20 cellular contexts compared by ENCODE assay signal in the genomic region with DNA sequence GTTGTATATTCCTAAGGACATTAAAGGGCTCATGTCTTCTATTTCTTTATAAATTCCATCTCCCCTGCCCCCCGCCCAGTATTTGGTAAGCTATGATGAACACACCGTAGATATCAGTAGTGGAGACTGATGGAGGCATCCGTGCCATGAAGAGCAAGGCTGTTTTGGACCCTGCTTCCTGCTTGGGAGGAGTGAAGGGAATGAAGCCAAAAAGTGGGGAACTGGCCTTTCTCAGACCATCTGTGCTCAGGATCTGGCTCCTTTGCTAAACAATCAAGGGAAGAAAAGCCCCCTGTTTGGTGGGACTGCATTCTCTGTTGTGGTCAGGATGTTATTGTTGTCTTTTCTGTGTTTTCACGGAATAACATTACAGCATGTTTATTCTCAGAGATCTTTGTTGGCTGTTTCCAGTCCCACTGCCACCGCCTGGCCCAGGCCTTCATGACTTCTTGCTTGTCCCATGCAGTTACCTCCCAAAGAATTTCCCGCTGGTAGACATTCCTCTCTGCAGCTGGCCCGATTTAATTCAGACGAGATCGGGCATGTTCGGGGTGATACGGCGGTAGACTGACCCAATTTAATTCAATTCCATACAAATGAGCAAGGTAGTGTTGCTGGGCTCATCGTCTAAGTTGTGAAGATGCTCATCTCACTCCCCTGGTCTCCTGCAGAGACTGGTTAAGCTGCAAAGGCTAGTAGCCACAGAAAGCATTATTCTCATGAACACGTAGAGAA. TPM values are rescaled to one million over a fixed set of nuclear protein-coding genes. Genes with fewer than 3 reads are reported as not detected.
DNase-seq lines count a peak whose midpoint lies in the region; ATAC-seq, FAIRE-seq and TF ChIP-seq lines count a peak whose summit lies in the region.
"Had no signal": no experiment of that assay in that cellular context is flagged by ENCODE, and none has a peak within 500 bp of the region (broad histone marks: within the 10 kb centered on the region; RNA-seq: fewer than 3 reads in every experiment).

No MANE protein-coding gene starts in this region.

- H3K56ac ChIP-seq in H1 (replicated peaks; ENCODE audit: insufficient read length, low read depth, low read length): no peak overlapping the region

- H3K9ac ChIP-seq in H1 (replicated peaks in 1 of 4; ENCODE audit: extremely low read depth in 1 of 4, low read depth in 3 of 4, low read length in 3 of 4): no peak overlapping the region
- no peak overlapping the region for H3K9ac ChIP-seq in neuronal stem cell (ENCODE audit: low read depth, low read length, poor library complexity)

- no peak overlapping the region for H3K18ac ChIP-seq in H1 (ENCODE audit: extremely low read depth, low read length)
- no peak overlapping the region for H3K18ac ChIP-seq in neuronal stem cell (ENCODE audit: low read length)

- H3K4me3 ChIP-seq in RWPE2 (ENCODE audit: severe bottlenecking) (no peak overlapping the region), H1 (ENCODE audit: extremely low read depth in 1 of 4, insufficient read depth in 2 of 4, low read depth in 3 of 4, low read length in 4 of 4) (no peak overlapping the region), mesodermal cell (ENCODE audit: extremely low read depth, insufficient read depth, low read length, poor library complexity, severe bottlenecking) (no peak overlapping the region), neuronal stem cell (ENCODE audit: low read length in 2 of 2) (no peak overlapping the region)
- H3K4me3 ChIP-seq: PC-9, SK-N-MC had no signal

- H4K8ac ChIP-seq in H1 (ENCODE audit: extremely low read depth, insufficient read depth, low read length) (no peak overlapping the region), neuronal stem cell (ENCODE audit: low read depth, low read length) (no peak overlapping the region)

- TF ChIP-seq RAD21 in H1 (IDR thresholded peaks at IDR 0.05 in 1 of 2, conservative IDR thresholded peaks at IDR 0.05 in 1 of 2; ENCODE audit: low read depth in 2 of 2, low read length in 2 of 2): no peak

- TF ChIP-seq CTCF in RWPE2 (IDR thresholded peaks at IDR 0.05; ENCODE audit: poor library complexity, severe bottlenecking) (no peak), H1 (IDR thresholded peaks at IDR 0.05; ENCODE audit: control extremely low read depth in 1 of 3, insufficient read depth in 1 of 3, low read depth in 1 of 3, low read length in 3 of 3) (no peak)

- H2BK15ac ChIP-seq in H1 (ENCODE audit: low read length) (no peak overlapping the region), neuronal stem cell (ENCODE audit: low read length) (no peak overlapping the region)

- no peaks in the 10 kb centered on the region; the same call in 1 of the 2 replicates for H3K79me1 ChIP-seq in H1 (ENCODE audit: low read depth, low read length)
- H3K79me1 ChIP-seq in neuronal stem cell (ENCODE audit: low read depth, low read length): no peaks in the 10 kb centered on the region

- 81% methylated on average over 14 of the region's 14 CpGs; no CpG with 5 or more reads in 1 of the 2 experiments for WGBS in H1 (ENCODE audit: extremely low coverage in 1 of 2, insufficient coverage in 1 of 2, insufficient read length in 1 of 2, insufficient replicate concordance in 2 of 2, low coverage in 1 of 2, low lambda C conversion rate in 2 of 2, missing lambda C conversion rate in 1 of 2), 2 experiments
- WGBS in mesodermal cell (ENCODE audit: insufficient coverage in 2 of 2), 2 experiments: 86 to 95% methylated on average over 8 to 11 of the region's 14 CpGs
- WGBS in neuronal stem cell (ENCODE audit: extremely low coverage in 2 of 2, insufficient read length in 2 of 2, insufficient replicate concordance in 1 of 2), 2 donors: no CpG with 5 or more reads among the region's 14 CpGs

- POLR2A ChIA-PET in H1 (lab: Charles Lee; ENCODE audit: partially characterized antibody): no interaction called here

- H2AFZ ChIP-seq in H1 (ENCODE audit: low read length): peak overlapping the region; percentile 41; the same call in 1 of the 2 replicates
- no peak overlapping the region for H2AFZ ChIP-seq in neuronal stem cell (ENCODE audit: low read length)
- H2AFZ ChIP-seq: PC-9 had no signal

- no peak for TF ChIP-seq POLR2A in H1 (IDR thresholded peaks at IDR 0.05; ENCODE audit: control extremely low read depth in 1 of 2, low read depth in 2 of 2, low read length in 2 of 2)

- H4K20me1 ChIP-seq in H1 (replicated peaks in 1 of 2; ENCODE audit: control insufficient read depth in 1 of 2, insufficient read depth in 2 of 2, low read length in 2 of 2): no peaks in the 10 kb centered on the region

- CTCF ChIA-PET in H1 (lab: Charles Lee; ENCODE audit: partially characterized antibody): interaction anchor here (0.6 to 1.6 kb wide), 3 partner anchors 9 to 915 kb away, joined by 3 to 4 read pairs (median 4); no protein-coding TSS in a partner anchor

- H3K27ac ChIP-seq in RWPE2 (ENCODE audit: poor library complexity, severe bottlenecking): no peak overlapping the region
- no peak overlapping the region for H3K27ac ChIP-seq in H1 (ENCODE audit: low read depth, low read length)
- H3K27ac ChIP-seq in mesodermal cell (ENCODE audit: low read depth, low read length, severe bottlenecking): peak overlapping the region; percentile 45
- no peak overlapping the region for H3K27ac ChIP-seq in neuronal stem cell (replicated peaks; ENCODE audit: low read length)
- H3K27ac ChIP-seq: PC-9, SK-N-MC had no signal

- DNase-seq in H4 (ENCODE audit: low spot score) (peak; percentile 27), RWPE2 (ENCODE audit: low spot score) (no peak), H1 (ENCODE audit: low read depth in 1 of 2, low spot score in 2 of 2) (no peak), neuronal stem cell (ENCODE audit: low spot score) (no peak), GF-D8 (lab: John Stamatoyannopoulos, UW) (no peak)
- no peak for DNase-seq in activated CD4-positive, alpha-beta T cell treated with anti-CD3 and anti-CD28 coated beads, Interleukin-2, amount 50 U/mL, for 1 hour
- DNase-seq: ACHN; Caco-2; CD4-positive, CD25-positive, alpha-beta regulatory T cell; DMS53; Kasumi-1; NCI-H1105 treated with DMSO at 0.1 percent for 48 hours; NCI-H1930; NCI-H510A treated with DMSO at 0.1 percent for 48 hours; NCI-H82; PC-9 had no signal

- H3K4me1 ChIP-seq in RWPE2 (ENCODE audit: insufficient read depth, poor library complexity, severe bottlenecking) (no peaks in the 10 kb centered on the region), H1 (replicated peaks in 1 of 4; ENCODE audit: control insufficient read depth in 3 of 4, insufficient read depth in 4 of 4, low read length in 3 of 4) (no peaks in the 10 kb centered on the region), mesodermal cell (ENCODE audit: control insufficient read depth, insufficient read depth, low read length, poor library complexity, severe bottlenecking) (peaks cover 6% of the 10 kb centered on the region), neuronal stem cell (ENCODE audit: control insufficient read depth in 2 of 2, insufficient read depth in 1 of 2, low read depth in 1 of 2, low read length in 2 of 2) (no peaks in the 10 kb centered on the region)

- H3K36me3 ChIP-seq in RWPE2 (ENCODE audit: low read depth) (no peaks in the 10 kb centered on the region), H1 (ENCODE audit: control insufficient read depth in 2 of 4, insufficient read depth in 4 of 4, low read length in 3 of 4) (no peaks in the 10 kb centered on the region), mesodermal cell (ENCODE audit: control insufficient read depth, insufficient read depth, low read length) (no peaks in the 10 kb centered on the region), neuronal stem cell (replicated peaks in 1 of 2; ENCODE audit: control insufficient read depth in 2 of 2, insufficient read depth in 2 of 2, low read length in 2 of 2) (no peaks in the 10 kb centered on the region)

- no peak overlapping the region for H2BK20ac ChIP-seq in H1 (ENCODE audit: low read length)

- H3K23me2 ChIP-seq in H1 (ENCODE audit: low read depth, low read length): no peaks in the 10 kb centered on the region

- H3K4me2 ChIP-seq in H1 (ENCODE audit: insufficient read depth in 1 of 2, low read depth in 2 of 2, low read length in 2 of 2): no peak overlapping the region
- no peak overlapping the region for H3K4me2 ChIP-seq in neuronal stem cell (ENCODE audit: insufficient read depth, low read length, poor library complexity, severe bottlenecking)
- H3K4me2 ChIP-seq: PC-9 had no signal

- H3K14ac ChIP-seq in H1 (ENCODE audit: insufficient read length) (no peak overlapping the region), neuronal stem cell (ENCODE audit: low read length) (no peak overlapping the region)

- no peaks in the 10 kb centered on the region for H3K27me3 ChIP-seq in RWPE2 (ENCODE audit: insufficient read depth, poor library complexity, severe bottlenecking)
- no peaks in the 10 kb centered on the region for H3K27me3 ChIP-seq in H1 (replicated peaks in 1 of 4; ENCODE audit: control insufficient read depth in 3 of 4, extremely low read depth in 1 of 4, insufficient read depth in 3 of 4, low read length in 3 of 4)
- H3K27me3 ChIP-seq in neuronal stem cell (ENCODE audit: control insufficient read depth in 3 of 3, insufficient read depth in 3 of 3, low read depth in 1 of 3, low read length in 3 of 3): no peaks in the 10 kb centered on the region

- no peak for FAIRE-seq in H1 (lab: Jason Lieb, UNC)

- H3K9me3 ChIP-seq in RWPE2 (ENCODE audit: severe bottlenecking) (no peaks in the 10 kb centered on the region), H1 (ENCODE audit: insufficient read depth in 2 of 2, low read depth in 1 of 2, low read length in 1 of 2) (no peaks in the 10 kb centered on the region), mesodermal cell (ENCODE audit: control insufficient read depth, low read length) (no peaks in the 10 kb centered on the region), neuronal stem cell (replicated peaks in 1 of 2; ENCODE audit: control insufficient read depth in 2 of 2, insufficient read depth in 1 of 2, low read depth in 1 of 2, low read length in 2 of 2) (peaks cover 0 to 2% of the 10 kb centered on the region in 2 donors)
- H3K9me3 ChIP-seq: Caco-2 had no signal

- H2BK120ac ChIP-seq in H1 (replicated peaks; ENCODE audit: low read depth, low read length) (no peak overlapping the region), neuronal stem cell (ENCODE audit: low read depth, low read length) (no peak overlapping the region)

- H2BK12ac ChIP-seq in H1 (ENCODE audit: low read depth, low read length): no peak overlapping the region
- H2BK12ac ChIP-seq in neuronal stem cell (ENCODE audit: low read length): no peak overlapping the region

- no peak overlapping the region for H4K91ac ChIP-seq in H1 (replicated peaks; ENCODE audit: insufficient read length, low read length)
- H4K91ac ChIP-seq in neuronal stem cell (ENCODE audit: low read depth, low read length, poor library complexity): no peak overlapping the region

- H2BK5ac ChIP-seq in H1 (ENCODE audit: low read depth, low read length): no peak overlapping the region
- no peak overlapping the region for H2BK5ac ChIP-seq in neuronal stem cell (ENCODE audit: low read length)

- no peak overlapping the region for H4K5ac ChIP-seq in H1 (ENCODE audit: insufficient read length, low read depth, low read length)

- no peak for TF ChIP-seq EP300 in H1 (IDR thresholded peaks at IDR 0.05; ENCODE audit: borderline replicate concordance in 1 of 2, low read depth in 2 of 2, low read length in 2 of 2)

- H3K23ac ChIP-seq in H1 (ENCODE audit: insufficient read length) (no peak overlapping the region), neuronal stem cell (ENCODE audit: low read depth, low read length, poor library complexity) (no peak overlapping the region)

- no peaks in the 10 kb centered on the region for H3K79me2 ChIP-seq in H1 (ENCODE audit: control insufficient read depth in 1 of 2, insufficient read depth in 2 of 2, low read length in 2 of 2)

- H2AK5ac ChIP-seq in H1 (ENCODE audit: low read depth, low read length) (no peak overlapping the region), neuronal stem cell (ENCODE audit: low read depth, low read length) (no peak overlapping the region)

- no peak overlapping the region for H3K4ac ChIP-seq in H1 (replicated peaks; ENCODE audit: insufficient read length, low read depth, low read length)
- no peak overlapping the region for H3K4ac ChIP-seq in neuronal stem cell (ENCODE audit: low read length)

- ATAC-seq in RWPE2 (ENCODE audit: low read depth): peak; percentile 58; the same call in 2 of the 3 replicates
- no peak for ATAC-seq in HG02884 (IDR thresholded peaks at IDR 0.05; ENCODE audit: unreplicated experiment)
- ATAC-seq: HCT116 had no signal

RNA-seq across cellular contexts. Expression of gene ANKH, which starts 31.4 kb away (rescaled TPM):
- 20.8 and 46.2 TPM in 2 replicates for total RNA-seq in H4 (2014; rRNA removed; shearing (Covaris generic))
- total RNA-seq in H1 (2021; fragmentation: NEBNext Ultra II Directional; extraction: Animal tissue kit (Norgen Biotek cat#: 25700)): 12.1 and 13.0 TPM in 2 replicates
- 5.3 and 7.9 TPM in 2 replicates for polyA plus RNA-seq in H1 (2011; rRNA removed)
- polyA plus RNA-seq in H1 (2011; cell fraction: cytosol; rRNA removed): 6.0 TPM
- polyA plus RNA-seq in H1 (2011; cell fraction: nucleus; rRNA removed): 9.6 TPM
- polyA plus RNA-seq in H1 (2012, experiment 1 of 2): 6.1 to 11.0 TPM (median 7.4 TPM) in 4 replicates
- polyA plus RNA-seq in H1 (2012, experiment 2 of 2): 5.2 TPM
- 4.7 TPM for polyA plus RNA-seq in H1 (2013, experiment 1 of 2)
- 6.1 TPM for polyA plus RNA-seq in H1 (2013, experiment 2 of 2)
- polyA minus RNA-seq in H1 (2011; rRNA and poly(A)+ RNA removed): 6.9 and 10.1 TPM in 2 replicates
- polyA minus RNA-seq in H1 (2011; cell fraction: cytosol; rRNA and poly(A)+ RNA removed): 6.3 TPM
- 10.0 TPM for polyA minus RNA-seq in H1 (2011; cell fraction: nucleus; rRNA and poly(A)+ RNA removed)
- polyA plus RNA-seq in mesodermal cell (2013, experiment 1 of 2): 9.7 TPM
- 9.7 TPM for polyA plus RNA-seq in mesodermal cell (2013, experiment 2 of 2)
- polyA plus RNA-seq in neuronal stem cell (2013, experiment 1 of 2): 0.56 TPM
- 0.66 TPM for polyA plus RNA-seq in neuronal stem cell (2013, experiment 2 of 2)
